2 cellular contexts compared by ENCODE assay signal in the genomic region with DNA sequence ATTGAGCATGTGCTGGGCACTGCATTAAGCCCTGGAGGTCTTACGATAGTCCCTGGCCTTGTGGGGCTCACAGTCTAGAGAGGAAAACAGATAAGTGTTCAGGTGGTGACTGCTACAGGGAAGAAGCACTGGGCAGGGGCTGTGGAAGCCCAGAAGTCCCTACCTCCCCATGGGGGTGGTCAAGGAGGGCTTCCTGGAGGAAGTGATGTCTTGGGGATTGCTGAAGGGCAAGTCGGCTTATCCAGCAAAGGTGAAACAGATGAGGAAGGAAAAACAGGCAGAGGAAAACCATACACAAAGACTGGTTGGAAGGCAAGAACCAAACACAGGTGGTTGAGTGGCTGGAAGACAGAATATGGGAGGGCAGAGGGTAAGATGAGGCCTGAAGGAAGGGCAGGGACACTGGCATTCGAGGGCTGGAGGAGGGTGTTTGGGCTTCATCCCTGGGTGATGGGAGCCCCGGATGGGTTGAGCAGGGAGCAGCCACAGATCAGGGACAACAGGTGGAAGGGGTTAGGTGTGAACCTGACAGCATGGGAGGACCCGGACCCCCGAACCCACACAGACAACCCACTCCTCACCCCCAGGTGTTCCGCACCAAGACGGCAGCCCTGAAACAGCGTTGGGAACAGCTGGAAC.
TF ChIP-seq lines count a peak whose summit lies in the region.

No MANE protein-coding gene starts in this region.

TF ChIP-seq in SK-N-SH, 30 proteins besides CTCF, POLR2A, EP300 and RAD21 (continued from another document):
- TF ChIP-seq, protein P1, sequence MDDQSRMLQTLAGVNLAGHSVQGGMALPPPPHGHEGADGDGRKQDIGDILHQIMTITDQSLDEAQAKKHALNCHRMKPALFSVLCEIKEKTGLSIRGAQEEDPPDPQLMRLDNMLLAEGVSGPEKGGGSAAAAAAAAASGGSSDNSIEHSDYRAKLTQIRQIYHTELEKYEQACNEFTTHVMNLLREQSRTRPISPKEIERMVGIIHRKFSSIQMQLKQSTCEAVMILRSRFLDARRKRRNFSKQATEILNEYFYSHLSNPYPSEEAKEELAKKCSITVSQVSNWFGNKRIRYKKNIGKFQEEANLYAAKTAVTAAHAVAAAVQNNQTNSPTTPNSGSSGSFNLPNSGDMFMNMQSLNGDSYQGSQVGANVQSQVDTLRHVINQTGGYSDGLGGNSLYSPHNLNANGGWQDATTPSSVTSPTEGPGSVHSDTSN (IDR thresholded peaks at IDR 0.05): no peak
- no peak for TF ChIP-seq JUND (IDR thresholded peaks at IDR 0.05)
- no peak for TF ChIP-seq GABPA (IDR thresholded peaks at IDR 0.05; ENCODE audit: low read depth)
- TF ChIP-seq TCF12 (IDR thresholded peaks at IDR 0.05): no peak
- TF ChIP-seq, protein P2, sequence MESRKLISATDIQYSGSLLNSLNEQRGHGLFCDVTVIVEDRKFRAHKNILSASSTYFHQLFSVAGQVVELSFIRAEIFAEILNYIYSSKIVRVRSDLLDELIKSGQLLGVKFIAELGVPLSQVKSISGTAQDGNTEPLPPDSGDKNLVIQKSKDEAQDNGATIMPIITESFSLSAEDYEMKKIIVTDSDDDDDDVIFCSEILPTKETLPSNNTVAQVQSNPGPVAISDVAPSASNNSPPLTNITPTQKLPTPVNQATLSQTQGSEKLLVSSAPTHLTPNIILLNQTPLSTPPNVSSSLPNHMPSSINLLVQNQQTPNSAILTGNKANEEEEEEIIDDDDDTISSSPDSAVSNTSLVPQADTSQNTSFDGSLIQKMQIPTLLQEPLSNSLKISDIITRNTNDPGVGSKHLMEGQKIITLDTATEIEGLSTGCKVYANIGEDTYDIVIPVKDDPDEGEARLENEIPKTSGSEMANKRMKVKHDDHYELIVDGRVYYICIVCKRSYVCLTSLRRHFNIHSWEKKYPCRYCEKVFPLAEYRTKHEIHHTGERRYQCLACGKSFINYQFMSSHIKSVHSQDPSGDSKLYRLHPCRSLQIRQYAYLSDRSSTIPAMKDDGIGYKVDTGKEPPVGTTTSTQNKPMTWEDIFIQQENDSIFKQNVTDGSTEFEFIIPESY (IDR thresholded peaks at IDR 0.05; ENCODE audit: borderline replicate concordance, low read depth): no peak
- TF ChIP-seq, protein P3, sequence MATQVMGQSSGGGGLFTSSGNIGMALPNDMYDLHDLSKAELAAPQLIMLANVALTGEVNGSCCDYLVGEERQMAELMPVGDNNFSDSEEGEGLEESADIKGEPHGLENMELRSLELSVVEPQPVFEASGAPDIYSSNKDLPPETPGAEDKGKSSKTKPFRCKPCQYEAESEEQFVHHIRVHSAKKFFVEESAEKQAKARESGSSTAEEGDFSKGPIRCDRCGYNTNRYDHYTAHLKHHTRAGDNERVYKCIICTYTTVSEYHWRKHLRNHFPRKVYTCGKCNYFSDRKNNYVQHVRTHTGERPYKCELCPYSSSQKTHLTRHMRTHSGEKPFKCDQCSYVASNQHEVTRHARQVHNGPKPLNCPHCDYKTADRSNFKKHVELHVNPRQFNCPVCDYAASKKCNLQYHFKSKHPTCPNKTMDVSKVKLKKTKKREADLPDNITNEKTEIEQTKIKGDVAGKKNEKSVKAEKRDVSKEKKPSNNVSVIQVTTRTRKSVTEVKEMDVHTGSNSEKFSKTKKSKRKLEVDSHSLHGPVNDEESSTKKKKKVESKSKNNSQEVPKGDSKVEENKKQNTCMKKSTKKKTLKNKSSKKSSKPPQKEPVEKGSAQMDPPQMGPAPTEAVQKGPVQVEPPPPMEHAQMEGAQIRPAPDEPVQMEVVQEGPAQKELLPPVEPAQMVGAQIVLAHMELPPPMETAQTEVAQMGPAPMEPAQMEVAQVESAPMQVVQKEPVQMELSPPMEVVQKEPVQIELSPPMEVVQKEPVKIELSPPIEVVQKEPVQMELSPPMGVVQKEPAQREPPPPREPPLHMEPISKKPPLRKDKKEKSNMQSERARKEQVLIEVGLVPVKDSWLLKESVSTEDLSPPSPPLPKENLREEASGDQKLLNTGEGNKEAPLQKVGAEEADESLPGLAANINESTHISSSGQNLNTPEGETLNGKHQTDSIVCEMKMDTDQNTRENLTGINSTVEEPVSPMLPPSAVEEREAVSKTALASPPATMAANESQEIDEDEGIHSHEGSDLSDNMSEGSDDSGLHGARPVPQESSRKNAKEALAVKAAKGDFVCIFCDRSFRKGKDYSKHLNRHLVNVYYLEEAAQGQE (IDR thresholded peaks at IDR 0.05; ENCODE audit: low read depth, low read length): no peak
- TF ChIP-seq, protein P4, sequence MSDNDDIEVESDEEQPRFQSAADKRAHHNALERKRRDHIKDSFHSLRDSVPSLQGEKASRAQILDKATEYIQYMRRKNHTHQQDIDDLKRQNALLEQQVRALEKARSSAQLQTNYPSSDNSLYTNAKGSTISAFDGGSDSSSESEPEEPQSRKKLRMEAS (IDR thresholded peaks at IDR 0.05; ENCODE audit: low read depth): no peak
- no peak for TF ChIP-seq EZH2phosphoT487 (IDR thresholded peaks at IDR 0.05; ENCODE audit: borderline replicate concordance, low read depth)
TF ChIP-seq in SK-N-SH: peak in this region for 0.

TF ChIP-seq in SK-N-SH treated with all-trans-retinoic acid at 6 μM for 48 hours, 23 proteins besides CTCF, POLR2A, EP300 and RAD21 (continued from another document):
- TF ChIP-seq CREB5 (CRISPR knock-in tag; IDR thresholded peaks at IDR 0.05; ENCODE audit: low read depth) (no peak), PPARA (CRISPR knock-in tag; IDR thresholded peaks at IDR 0.05; ENCODE audit: borderline replicate concordance) (no peak), CSDC2 (CRISPR knock-in tag; IDR thresholded peaks at IDR 0.05) (no peak), ZFP30 (CRISPR knock-in tag; IDR thresholded peaks at IDR 0.05) (no peak), PATZ1 (CRISPR knock-in tag; IDR thresholded peaks at IDR 0.05; ENCODE audit: borderline replicate concordance) (no peak), ESRRG (CRISPR knock-in tag; IDR thresholded peaks at IDR 0.05) (no peak), SNAI2 (CRISPR knock-in tag; IDR thresholded peaks at IDR 0.05) (no peak), ZC3H10 (CRISPR knock-in tag; IDR thresholded peaks at IDR 0.05) (no peak), ZNF70 (CRISPR knock-in tag; IDR thresholded peaks at IDR 0.05) (no peak), ZNF565 (CRISPR knock-in tag; conservative IDR thresholded peaks at IDR 0.05; ENCODE audit: low read depth) (no peak)
- TF ChIP-seq, protein P5, sequence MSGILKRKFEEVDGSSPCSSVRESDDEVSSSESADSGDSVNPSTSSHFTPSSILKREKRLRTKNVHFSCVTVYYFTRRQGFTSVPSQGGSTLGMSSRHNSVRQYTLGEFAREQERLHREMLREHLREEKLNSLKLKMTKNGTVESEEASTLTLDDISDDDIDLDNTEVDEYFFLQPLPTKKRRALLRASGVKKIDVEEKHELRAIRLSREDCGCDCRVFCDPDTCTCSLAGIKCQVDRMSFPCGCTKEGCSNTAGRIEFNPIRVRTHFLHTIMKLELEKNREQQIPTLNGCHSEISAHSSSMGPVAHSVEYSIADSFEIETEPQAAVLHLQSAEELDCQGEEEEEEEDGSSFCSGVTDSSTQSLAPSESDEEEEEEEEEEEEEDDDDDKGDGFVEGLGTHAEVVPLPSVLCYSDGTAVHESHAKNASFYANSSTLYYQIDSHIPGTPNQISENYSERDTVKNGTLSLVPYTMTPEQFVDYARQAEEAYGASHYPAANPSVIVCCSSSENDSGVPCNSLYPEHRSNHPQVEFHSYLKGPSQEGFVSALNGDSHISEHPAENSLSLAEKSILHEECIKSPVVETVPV (CRISPR knock-in tag; IDR thresholded peaks at IDR 0.05): no peak
